Comparison of ENCODE assay signal across 8 cellular contexts in the genomic region with DNA sequence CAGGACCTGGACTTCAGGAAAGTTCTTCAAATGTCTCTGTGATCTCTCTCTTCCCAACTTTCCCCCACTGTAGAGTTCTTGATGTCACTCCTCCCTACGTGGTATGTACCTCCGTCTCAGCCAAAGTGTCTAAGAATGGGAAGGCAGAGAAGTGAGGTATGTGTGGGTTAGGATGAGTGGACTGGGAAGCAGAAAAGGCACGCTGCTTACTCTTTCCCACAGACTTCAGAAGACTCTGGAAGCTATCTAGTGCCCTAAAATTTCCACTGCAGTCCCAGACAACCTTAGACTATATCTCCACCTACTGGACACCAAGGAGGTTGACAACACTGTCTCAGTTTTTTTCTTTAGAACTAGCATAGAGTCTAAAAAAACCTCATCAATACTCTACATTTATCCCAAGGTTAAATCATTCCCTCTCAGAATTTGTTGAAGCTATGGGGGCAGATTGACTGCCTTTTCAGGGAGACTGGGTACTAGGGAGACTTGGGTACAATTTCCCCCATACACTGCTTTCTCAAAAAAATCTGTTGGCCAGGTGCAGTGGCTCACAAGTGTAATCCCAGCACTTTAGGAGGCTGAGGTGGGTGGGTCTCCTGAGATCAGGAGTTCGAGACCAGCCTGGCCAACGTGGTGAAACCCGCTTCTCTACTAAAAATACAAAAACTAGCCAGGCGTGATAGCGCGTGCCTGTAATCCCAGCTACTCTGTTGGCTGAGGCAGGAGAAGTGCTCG. TPM values are rescaled to one million over a fixed set of nuclear protein-coding genes. Genes with fewer than 3 reads are reported as not detected.
DNase-seq lines count a peak whose midpoint lies in the region; ATAC-seq and TF ChIP-seq lines count a peak whose summit lies in the region.

No MANE protein-coding gene starts in this region.

- H3K4me3 Mint-ChIP-seq in H9: no peak overlapping the region

- H4K91ac ChIP-seq in H9 (ENCODE audit: insufficient read length, low read depth, low read length): no peak overlapping the region

- H2AK5ac ChIP-seq in H9 (ENCODE audit: insufficient read length, low read length): no peak overlapping the region

- ATAC-seq in right cardiac atrium (peak; percentile 86 to 91), gastrocnemius medialis (peak; percentile 96 to 98), GM18519 (IDR thresholded peaks at IDR 0.05; ENCODE audit: low FRiP score, unreplicated experiment) (no peak)

- in situ Hi-C loops in gastrocnemius medialis (cut with MboI; ENCODE audit: low sequenced_read_pairs in 4 of 4): loop anchor here (5.0 kb wide), 2 partner anchors 37 to 42 kb away; no protein-coding TSS in a partner anchor

- no peak overlapping the region for H3K23ac ChIP-seq in H9 (ENCODE audit: insufficient read length, low read depth, low read length)

- no peaks in the 10 kb centered on the region for H3K36me3 Mint-ChIP-seq in H9 (ENCODE audit: insufficient read depth in 1 of 3, low read depth in 3 of 3)

- no peak overlapping the region for H2BK120ac ChIP-seq in H9 (ENCODE audit: low read depth, low read length, poor library complexity, severe bottlenecking)

- DNase-seq in DMS53 (lab: John Stamatoyannopoulos, UW) (peak; percentile 80), H9 (no peak), NCI-H69 (lab: John Stamatoyannopoulos, UW) (peak; percentile 67), adrenal gland (peak in 2 of 7 donors; percentile 31 to 37), right cardiac atrium (no peak), gastrocnemius medialis (no peak), NCI-H187 (lab: John Stamatoyannopoulos, UW) (no peak)

- TF ChIP-seq CTCF in H9 (conservative IDR thresholded peaks at IDR 0.05) (peak; percentile 86), adrenal gland (IDR thresholded peaks at IDR 0.05) (peak; percentile 70 to 94 (median 90)), gastrocnemius medialis (IDR thresholded peaks at IDR 0.05 in 4 of 5, conservative IDR thresholded peaks at IDR 0.05 in 1 of 5) (peak; percentile 71 to 89 (median 80))

- H2BK12ac ChIP-seq in H9 (ENCODE audit: insufficient read length, low read depth, low read length): no peak overlapping the region

- no peak overlapping the region for H3K18ac ChIP-seq in H9 (ENCODE audit: insufficient read length, low read depth, low read length)

- no peak overlapping the region for H2AFZ ChIP-seq in H9 (ENCODE audit: low read length)

- H3K79me2 ChIP-seq in H9 (ENCODE audit: insufficient read depth, low read length): no peaks in the 10 kb centered on the region

- H2BK20ac ChIP-seq in H9 (ENCODE audit: low read depth, low read length, poor library complexity, severe bottlenecking): no peak overlapping the region

- H3K23me2 ChIP-seq in H9 (ENCODE audit: insufficient read length, low read depth, low read length, poor library complexity, severe bottlenecking): no peaks in the 10 kb centered on the region

- H4K8ac ChIP-seq in H9 (replicated peaks; ENCODE audit: insufficient read length, low read depth, low read length): no peak overlapping the region

- intact Hi-C loops in adrenal gland (cut with DNase I): loop anchor here (2.0 to 5.0 kb wide), 2 partner anchors 37 to 41 kb away; no protein-coding TSS in a partner anchor
- intact Hi-C loops in right cardiac atrium (cut with DNase I): loop anchor here (1.0 to 5.0 kb wide), 4 partner anchors 37 to 42 kb away; no protein-coding TSS in a partner anchor
- intact Hi-C loops in gastrocnemius medialis (cut with DNase I; ENCODE audit: low total_unique reads): loop anchor here (1.0 to 2.0 kb wide), 2 partner anchors 21 to 40 kb away; partner anchors contain the start of gene ITGA5

- H3K4me1 Mint-ChIP-seq in H9: peaks cover 3 to 9% of the 10 kb centered on the region in 2 experiments

- H3K4me2 ChIP-seq in H9 (ENCODE audit: insufficient read depth, insufficient read length, low read length): no peak overlapping the region

- H4K5ac ChIP-seq in H9 (ENCODE audit: insufficient read length, low read depth, low read length): no peak overlapping the region

- H2BK15ac ChIP-seq in H9 (ENCODE audit: low read depth, low read length): no peak overlapping the region

- H3K14ac ChIP-seq in H9 (ENCODE audit: insufficient read depth, low read length): no peak overlapping the region

- peaks cover 88% of the 10 kb centered on the region for H3K27me3 Mint-ChIP-seq in H9 (ENCODE audit: low read depth)

- H3K4me3 ChIP-seq in adrenal gland: no peak overlapping the region
- H3K4me3 ChIP-seq in right cardiac atrium (ENCODE audit: low read length): no peak overlapping the region
- H3K4me3 ChIP-seq in gastrocnemius medialis: no peak overlapping the region

- H3K56ac ChIP-seq in H9 (ENCODE audit: insufficient read length, low read depth, low read length): no peak overlapping the region

- H3K27ac ChIP-seq in H9 (ENCODE audit: insufficient read length, low read depth, low read length) (no peak overlapping the region), adrenal gland (no peak overlapping the region), right cardiac atrium (ENCODE audit: low read length) (peak overlapping the region; percentile 64), gastrocnemius medialis (no peak overlapping the region)

- H2BK5ac ChIP-seq in H9 (ENCODE audit: insufficient read length, low read length): no peak overlapping the region

- H3T11ph ChIP-seq in H9 (ENCODE audit: low read length): no peak overlapping the region

- no peak overlapping the region for H3K4ac ChIP-seq in H9 (ENCODE audit: low read depth, low read length)

- H3K9me3 Mint-ChIP-seq in H9: no peaks in the 10 kb centered on the region

- H3K36me3 ChIP-seq in adrenal gland (replicated peaks in 1 of 2) (no peaks in the 10 kb centered on the region), gastrocnemius medialis (no peaks in the 10 kb centered on the region)

- H3K9me3 ChIP-seq in H9 (ENCODE audit: control insufficient read depth, low read depth, low read length): no peaks in the 10 kb centered on the region
- no peaks in the 10 kb centered on the region for H3K9me3 ChIP-seq in adrenal gland (replicated peaks in 1 of 3)
- no peaks in the 10 kb centered on the region for H3K9me3 ChIP-seq in right cardiac atrium (ENCODE audit: control insufficient read depth, low read length)
- H3K9me3 ChIP-seq in gastrocnemius medialis: no peaks in the 10 kb centered on the region

- no peak overlapping the region; a peak in 1 of 7 replicates for H3K27ac Mint-ChIP-seq in H9

- no peaks in the 10 kb centered on the region for H3K4me1 ChIP-seq in H9 (ENCODE audit: insufficient read depth, low read length)
- peaks cover 0 to 5% of the 10 kb centered on the region in 2 donors for H3K4me1 ChIP-seq in adrenal gland (replicated peaks in 1 of 2)
- H3K4me1 ChIP-seq in right cardiac atrium (ENCODE audit: control insufficient read depth, insufficient read depth, low read length): peaks cover 5% of the 10 kb centered on the region
- peaks cover 6 to 10% of the 10 kb centered on the region in 2 donors for H3K4me1 ChIP-seq in gastrocnemius medialis

- TF ChIP-seq POLR2A in adrenal gland (IDR thresholded peaks at IDR 0.05) (no peak), gastrocnemius medialis (IDR thresholded peaks at IDR 0.05) (no peak)

- H3K27me3 ChIP-seq in H9 (ENCODE audit: insufficient read depth, low read length) (peaks cover 10% of the 10 kb centered on the region), adrenal gland (peaks cover 4% of the 10 kb centered on the region), right cardiac atrium (ENCODE audit: control insufficient read depth, insufficient read depth) (no peaks in the 10 kb centered on the region), gastrocnemius medialis (no peaks in the 10 kb centered on the region)

- no peaks in the 10 kb centered on the region for H3K79me1 ChIP-seq in H9 (ENCODE audit: insufficient read depth, low read depth, low read length, poor library complexity, severe bottlenecking)

- H4K20me1 ChIP-seq in H9 (ENCODE audit: control insufficient read depth, insufficient read depth, insufficient read length): no peaks in the 10 kb centered on the region

- WGBS in H9 (ENCODE audit: extremely low coverage, insufficient read length, low lambda C conversion rate): no CpG with 5 or more reads among the region's 10 CpGs
- 35 to 38% (median 37%) methylated on average over 10 of the region's 10 CpGs for WGBS in adrenal gland, 4 donors
- WGBS in right cardiac atrium: 40% methylated on average over 10 of the region's 10 CpGs

- no peak overlapping the region for H3K9ac ChIP-seq in H9 (ENCODE audit: extremely low read depth, insufficient read length, low read length)

RNA-seq across cellular contexts. Expression of gene ITGA5, which starts 20.6 kb away (rescaled TPM):
- total RNA-seq in H9 (2021) (12.2 and 16.2 TPM in 2 replicates), adrenal gland (100 to 1,000 TPM in 3 of 8 donors, 10 to 100 TPM in 5; 64.9 to 141 (median 75.9) TPM), right cardiac atrium (100 to 1,000 TPM in 1 of 4 donors, 10 to 100 TPM in 3; 57.0 to 141 (median 60.2) TPM), gastrocnemius medialis (10 to 100 TPM; 26.5 to 34.1 (median 30.9) TPM)
- polyA plus RNA-seq in adrenal gland (100 to 1,000 TPM in 1 of 3 donors, 10 to 100 TPM in 2; 52.2 to 118 (median 56.7) TPM), right cardiac atrium (49.3 TPM)

RNA-seq across cellular contexts. Expression of gene GTSF1, which starts 33.7 kb away (rescaled TPM):
- total RNA-seq in H9 (2021) (0.33 TPM in 1 of 2 replicates, not detected in the other), adrenal gland (under 1 TPM in 3 of 8 donors, not detected in 5; 0.50 to 0.90 (median 0.61) TPM), right cardiac atrium (under 1 TPM in 1 of 4 donors, not detected in 3; 0.79 TPM), gastrocnemius medialis (not detected)
- polyA plus RNA-seq in adrenal gland (1 to 10 TPM in 1 of 3 donors, under 1 TPM in 1, not detected in 1; 0.37 to 2.2 TPM), right cardiac atrium (not detected)

RNA-seq across cellular contexts. Expression of gene ZNF385A, which starts 55.2 kb away (rescaled TPM):
- total RNA-seq in H9 (2021): 5.7 and 6.2 TPM in 2 replicates
- 10 to 100 TPM in 6 of 8 donors, 1 to 10 TPM in 2; 6.5 to 38.2 (median 13.1) TPM for total RNA-seq in adrenal gland
- polyA plus RNA-seq in adrenal gland: 10 to 100 TPM in 2 of 3 donors, 1 to 10 TPM in 1; 2.7 to 28.0 (median 24.3) TPM
- total RNA-seq in right cardiac atrium: 10 to 100 TPM in 1 of 4 donors, 1 to 10 TPM in 3; 6.5 to 17.0 (median 8.9) TPM
- polyA plus RNA-seq in right cardiac atrium: 6.0 TPM
- total RNA-seq in gastrocnemius medialis: 10 to 100 TPM in 3 of 4 donors, 1 to 10 TPM in 1; 3.3 to 21.0 (median 18.3) TPM

RNA-seq across cellular contexts. Expression of gene NCKAP1L, which starts 57.9 kb away (rescaled TPM):
- total RNA-seq in H9 (2021): not detected in 2 replicates
- total RNA-seq in adrenal gland: 10 to 100 TPM; 10.1 to 61.4 (median 32.4) TPM
- 10 to 100 TPM in 1 of 3 donors, 1 to 10 TPM in 2; 5.2 to 11.8 (median 6.8) TPM for polyA plus RNA-seq in adrenal gland
- 10 to 100 TPM in 2 of 4 donors, 1 to 10 TPM in 2; 7.0 to 13.0 (median 10.3) TPM for total RNA-seq in right cardiac atrium
- 1.1 TPM for polyA plus RNA-seq in right cardiac atrium
- 1 to 10 TPM in 3 of 4 donors, under 1 TPM in 1; 0.85 to 4.1 (median 3.9) TPM for total RNA-seq in gastrocnemius medialis

Comparison
In these comparisons a context has a peak if more than half of its experiments do, and no peak if none do; other contexts are left out.
1. DNase-seq: peak in DMS53 (single experiment) and NCI-H69 (single experiment); none in H9 (single experiment), right cardiac atrium (0 of 3), gastrocnemius medialis (0 of 2) and NCI-H187 (0 of 2).
2. Peak in every context shown above with its lines, with median percentiles within 50 percentile points of each other: CTCF ChIP-seq.